Comparison of ENCODE assay signal across 9 cellular contexts in genomic region chr17:8807070-8807550, GRCh38. TPM values are rescaled to one million over a fixed set of nuclear protein-coding genes. Genes with fewer than 3 reads are reported as not detected.
DNase-seq lines count a peak whose midpoint lies in the region; ATAC-seq and TF ChIP-seq lines count a peak whose summit lies in the region.
"Had no signal": no experiment of that assay in that cellular context is flagged by ENCODE, and none has a peak within 500 bp of the region (broad histone marks: within the 10 kb centered on the region; RNA-seq: fewer than 3 reads in every experiment).

No MANE protein-coding gene starts in this region.

- no peaks in the 10 kb centered on the region for H3K9me2 ChIP-seq in Karpas-422 (replicated peaks; ENCODE audit: insufficient read depth, low read length)

- no peaks in the 10 kb centered on the region for H3K79me2 ChIP-seq in Karpas-422 (ENCODE audit: low read length)

- no peak overlapping the region for H3K9ac ChIP-seq in Karpas-422 (ENCODE audit: low read length)

- H3K4me2 ChIP-seq in Karpas-422 (ENCODE audit: low read depth, low read length, poor library complexity, severe bottlenecking), result no peak overlapping the region

- no peaks in the 10 kb centered on the region for H4K20me1 ChIP-seq in Karpas-422 (ENCODE audit: insufficient read depth, low read depth, low read length)

- no peak overlapping the region for H2AFZ ChIP-seq in Karpas-422 (ENCODE audit: low read length)

- intact Hi-C loops in left colon (cut with DNase I, micrococcal nuclease), result no loop called here

- H3K36me3 ChIP-seq in Karpas-422 (ENCODE audit: insufficient read depth, low read length), result no peaks in the 10 kb centered on the region

- no peak overlapping the region for H3K4me3 ChIP-seq in Karpas-422 (ENCODE audit: low read length)
- no peak overlapping the region for H3K4me3 ChIP-seq in fibroblast of villous mesenchyme (ENCODE audit: low read depth, low read length)

- peak; percentile 45 for DNase-seq in Karpas-422
- peak; percentile 4 for DNase-seq in fibroblast of villous mesenchyme (ENCODE audit: low read depth)
- no peak for DNase-seq in stimulated activated CD4-positive, alpha-beta T cell treated with anti-CD3 and anti-CD28 coated beads, Interleukin-12 subunit alpha, Interleukin-12 subunit beta, amount 100 ng/mL, for 4 hours
- no peak for DNase-seq in left colon
- DNase-seq in activated T-cell treated with anti-CD3 and anti-CD28 coated beads, Interleukin-2, amount 50 U/mL, for 1 hour, result no peak
- no peak for DNase-seq in NCI-H748 treated with DMSO at 0.1 percent for 48 hours (lab: John Stamatoyannopoulos, UW)

- no peaks in the 10 kb centered on the region for H3K27me3 ChIP-seq in Karpas-422 (ENCODE audit: low read length)

- no peak for TF ChIP-seq CTCF in fibroblast of villous mesenchyme (IDR thresholded peaks at IDR 0.05; ENCODE audit: insufficient read depth, low read depth, low read length)

- H3K9me3 ChIP-seq in Karpas-422 (ENCODE audit: low read length), result no peaks in the 10 kb centered on the region

- H3K4me1 ChIP-seq in Karpas-422 (ENCODE audit: low read length), result no peaks in the 10 kb centered on the region

- H3K27ac ChIP-seq in Karpas-422 (ENCODE audit: low read length), result no peak overlapping the region

- ATAC-seq in GM18520 (IDR thresholded peaks at IDR 0.05; ENCODE audit: unreplicated experiment) (peak; percentile 84), GM21786 (IDR thresholded peaks at IDR 0.05; ENCODE audit: unreplicated experiment) (peak; percentile 91), left colon (no peak)

RNA-seq across cellular contexts. Expression of gene MFSD6L, which starts 7.9 kb away (rescaled TPM):
- total RNA-seq in Karpas-422 (2014; rRNA removed; shearing (Covaris generic); ENCODE audit: low replicate concordance), result not detected in 2 replicates
- total RNA-seq in fibroblast of villous mesenchyme (not detected in 2 replicates), left colon (1 to 10 TPM; 5.1 to 6.8 TPM)
- total RNA-seq: renal cortical epithelial cell had no signal

RNA-seq across cellular contexts. Expression of gene SPDYE4, which starts 48.8 kb away (rescaled TPM):
- total RNA-seq in Karpas-422 (2014; rRNA removed; shearing (Covaris generic); ENCODE audit: low replicate concordance), result not detected in 2 replicates
- total RNA-seq in fibroblast of villous mesenchyme (not detected in 2 replicates), left colon (not detected)
- total RNA-seq: renal cortical epithelial cell had no signal

Comparison
In these comparisons a context has a peak if more than half of its experiments do, and no peak if none do; other contexts are left out.
1. DNase-seq: peak in Karpas-422 (single experiment) and fibroblast of villous mesenchyme (single experiment); none in stimulated activated CD4-positive, alpha-beta T cell treated with anti-CD3 and anti-CD28 coated beads, Interleukin-12 subunit alpha, Interleukin-12 subunit beta, amount 100 ng/mL, for 4 hours (single experiment), left colon (0 of 2), activated T-cell treated with anti-CD3 and anti-CD28 coated beads, Interleukin-2, amount 50 U/mL, for 1 hour (single experiment) and NCI-H748 treated with DMSO at 0.1 percent for 48 hours (single experiment).